In genomic region chr2:216169087-216169486, GRCh38 we compare ENCODE assay signal across 18 cellular contexts.
"Had no signal": no experiment of that assay in that cellular context is flagged by ENCODE, and none has a peak within 500 bp of the region (broad histone marks: within the 10 kb centered on the region; RNA-seq: fewer than 3 reads in every experiment).

No MANE protein-coding gene starts in this region.

- H3K27me3 ChIP-seq: body of pancreas, dorsolateral prefrontal cortex, upper lobe of right lung had no signal

- H3K9me3 Mint-ChIP-seq: activated T-helper 17 cell treated with anti-CD3 and anti-CD28 coated beads, Interleukin-2, amount 50 U/mL, for 72 hours; neural crest cell had no signal

- H3K4me3 ChIP-seq: body of pancreas, dorsolateral prefrontal cortex, lung, psoas muscle, upper lobe of right lung had no signal

- ATAC-seq: activated T-helper 17 cell treated with anti-CD3 and anti-CD28 coated beads, Interleukin-2, amount 50 U/mL, for 72 hours; body of pancreas; psoas muscle; right cardiac atrium; upper lobe of right lung had no signal

- H3K27ac Mint-ChIP-seq: activated T-helper 17 cell treated with anti-CD3 and anti-CD28 coated beads, Interleukin-2, amount 50 U/mL, for 72 hours had no signal

- H3K27me3 Mint-ChIP-seq: activated T-helper 17 cell treated with anti-CD3 and anti-CD28 coated beads, Interleukin-2, amount 50 U/mL, for 72 hours had no signal

- H3K27ac ChIP-seq: body of pancreas, dorsolateral prefrontal cortex, epithelial cell of prostate, psoas muscle, upper lobe of right lung had no signal

- H3K4me1 ChIP-seq: body of pancreas, psoas muscle, upper lobe of right lung had no signal

- H3K9me3 ChIP-seq: body of pancreas, psoas muscle, upper lobe of right lung had no signal

- DNase-seq: activated CD4-positive, alpha-beta T cell treated with anti-CD3 and anti-CD28 coated beads, Interleukin-2, amount 50 U/mL, for 4 hours; activated naive CD4-positive, alpha-beta T cell; activated T-cell treated with anti-CD3 and anti-CD28 coated beads for 4 hours; body of pancreas; dorsolateral prefrontal cortex; foreskin melanocyte; hypothalamus; islet precursor cell; psoas muscle; small intestine; stimulated activated CD4-positive, alpha-beta T cell treated with anti-CD3 and anti-CD28 coated beads, Interleukin-15, amount 100 ng/mL, for 24 hours; stimulated activated CD4-positive, alpha-beta T cell treated with anti-CD3 and anti-CD28 coated beads, Interleukin-2, amount 100 ng/mL, for 48 hours; upper lobe of right lung had no signal

- H3K4me3 Mint-ChIP-seq: activated T-helper 17 cell treated with anti-CD3 and anti-CD28 coated beads, Interleukin-2, amount 50 U/mL, for 72 hours; neural crest cell had no signal
